1 cellular context compared by ENCODE assay signal in the genomic region with DNA sequence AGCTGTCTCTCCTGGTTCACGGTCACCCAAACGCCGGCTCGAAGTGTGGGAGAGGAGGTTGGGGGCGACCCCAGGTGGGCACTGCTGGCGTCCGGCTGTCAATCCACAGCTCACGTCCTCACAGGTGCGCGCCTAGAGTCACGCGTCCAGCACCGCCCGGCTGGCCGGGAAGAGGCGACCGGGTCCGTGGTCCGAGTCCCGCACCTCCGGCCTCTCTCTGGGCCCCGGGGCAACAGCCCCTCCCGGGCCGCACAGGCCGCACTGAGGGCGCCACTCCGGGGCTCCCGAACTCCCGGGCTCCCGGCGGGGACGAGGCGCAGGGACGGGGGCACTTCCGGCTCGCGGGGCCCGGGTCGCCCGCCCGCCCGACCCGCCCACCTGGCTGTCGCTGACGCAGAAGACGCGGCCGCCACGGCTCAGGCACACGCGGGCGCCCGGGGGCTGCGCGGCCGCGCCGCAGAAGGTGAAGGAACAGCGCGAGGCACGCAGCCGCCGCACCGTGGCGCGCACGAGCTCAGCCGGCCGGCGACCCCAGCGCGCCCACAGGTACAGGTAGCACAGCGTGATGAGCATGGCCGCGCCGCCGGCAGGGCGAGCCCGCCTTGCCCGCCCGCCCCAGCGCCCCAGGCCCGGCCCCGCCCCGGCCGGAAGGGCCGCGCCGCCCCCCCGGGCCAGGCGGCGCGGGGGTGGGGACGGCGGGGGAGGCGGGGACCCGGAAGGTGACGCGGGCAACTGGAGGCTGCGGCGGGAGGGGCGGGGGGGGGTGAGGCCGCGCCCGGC.
A peak's percentile ranks its signal among the peaks of the same experiment; 100 is the strongest.
TF ChIP-seq lines count a peak whose summit lies in the region.

A gene (minus strand): TSS at position 604 of the 780 bp plus-strand sequence. CDS start 31 bp downstream, at position 573.

TF ChIP-seq in H1, 55 proteins besides CTCF, POLR2A, EP300 and RAD21 (continued from another document):
- TF ChIP-seq, protein P1, sequence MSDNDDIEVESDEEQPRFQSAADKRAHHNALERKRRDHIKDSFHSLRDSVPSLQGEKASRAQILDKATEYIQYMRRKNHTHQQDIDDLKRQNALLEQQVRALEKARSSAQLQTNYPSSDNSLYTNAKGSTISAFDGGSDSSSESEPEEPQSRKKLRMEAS (IDR thresholded peaks at IDR 0.05): peak; percentile 68; the same call in 1 of the 2 replicates
- no peak for TF ChIP-seq JUND (IDR thresholded peaks at IDR 0.05; ENCODE audit: low read length)
- TF ChIP-seq PHF8 (conservative IDR thresholded peaks at IDR 0.05; ENCODE audit: low read depth, low read length): peak; percentile 20; the same call in 1 of the 2 replicates
- TF ChIP-seq YY1 (IDR thresholded peaks at IDR 0.05; ENCODE audit: low read depth, low read length): peak; percentile 72; the same call in 1 of the 2 replicates
- peak; percentile 21; the same call in 1 of the 2 replicates for TF ChIP-seq CREB1 (IDR thresholded peaks at IDR 0.05)
- TF ChIP-seq TAF1 (IDR thresholded peaks at IDR 0.05; ENCODE audit: low read depth, low read length): peak; percentile 58
- TF ChIP-seq BRCA1 (IDR thresholded peaks at IDR 0.05; ENCODE audit: low read depth, low read length): no peak
- 0 out of 4 replicates have a peak, but pooled peaks of 1 of the 2 experiments have one; percentile 15 for TF ChIP-seq HDAC2 (IDR thresholded peaks at IDR 0.05; ENCODE audit: borderline replicate concordance in 1 of 2, low read depth in 2 of 2, low read length in 2 of 2)
- TF ChIP-seq KDM4A (IDR thresholded peaks at IDR 0.05; ENCODE audit: low read depth, low read length, severe bottlenecking): peak; percentile 53
